Comparison of ENCODE assay signal across 8 cellular contexts in the genomic region with DNA sequence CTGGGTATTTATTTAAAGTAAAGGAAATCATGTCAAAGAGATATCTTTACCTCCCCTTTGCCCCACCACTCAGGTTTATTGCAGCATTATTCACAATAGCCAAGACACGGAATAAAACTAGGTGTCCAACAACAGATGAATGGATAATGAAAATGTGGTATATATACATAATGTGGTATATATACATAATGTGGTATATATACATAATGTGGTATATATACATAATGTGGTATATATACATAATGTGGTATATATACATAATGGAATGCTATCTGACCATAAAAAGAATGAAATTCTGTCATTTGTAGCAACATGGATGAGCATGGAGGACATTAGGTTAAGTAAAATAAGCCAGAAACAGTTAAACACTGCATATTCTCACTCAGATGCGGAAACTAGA.
"Had no signal": no experiment of that assay in that cellular context is flagged by ENCODE, and none has a peak within 500 bp of the region (broad histone marks: within the 10 kb centered on the region; RNA-seq: fewer than 3 reads in every experiment).

No MANE protein-coding gene starts in this region.

- H3K4me1 ChIP-seq: HAP-1 had no signal

- H3K4me3 ChIP-seq: GM23248, HAP-1 had no signal

- H3K9me3 ChIP-seq: HAP-1 had no signal

- FAIRE-seq: HepG2 had no signal

- H3K9ac ChIP-seq: GM23248 had no signal

- H3K27ac ChIP-seq: GM23248, HL-60 had no signal

- H3K36me3 ChIP-seq: HAP-1 had no signal

- ATAC-seq: HCT116, HepG2 had no signal

- DNase-seq: GM23248, GOT3, H7, KG1 had no signal
